ENCODE assay signal across 23 cellular contexts in genomic region chr20:53180928-53181362, GRCh38.
"Had no signal": no experiment of that assay in that cellular context is flagged by ENCODE, and none has a peak within 500 bp of the region (broad histone marks: within the 10 kb centered on the region; RNA-seq: fewer than 3 reads in every experiment).

No MANE protein-coding gene starts in this region.

- DNase-seq: islet precursor cell; left ventricle myocardium inferior; mesendoderm; naive B cell; natural killer cell; nephron progenitor cell; occipital lobe; ovary; right lobe of liver; stimulated activated CD4-positive, alpha-beta T cell treated with anti-CD3 and anti-CD28 coated beads, Interleukin-12 subunit alpha, Interleukin-12 subunit beta, amount 100 ng/mL, for 4 hours; stimulated activated CD4-positive, alpha-beta T cell treated with anti-CD3 and anti-CD28 coated beads, Interleukin-15, amount 100 ng/mL, for 24 hours; stimulated activated CD4-positive, alpha-beta T cell treated with anti-CD3 and anti-CD28 coated beads, Interleukin-2, amount 100 ng/mL, for 24 hours; stimulated activated CD4-positive, alpha-beta T cell treated with anti-CD3 and anti-CD28 coated beads, Interleukin-4, amount 100 ng/mL, for 1 hour; stimulated activated naive B cell treated with anti-CD40 and anti-IgM and Interleukin-4, amounts not matched to agents 10 μg/mL and 1 μg/mL and 100 μg/mL, for 72 hours; stimulated activated naive CD8-positive, alpha-beta T cell treated with anti-CD3 and anti-CD28 coated beads, Interleukin-15, Interleukin-2, amounts not matched to agents 100 U/mL and 50 U/mL, for 24 hours; stomach; testis; thyroid gland; transverse colon; upper lobe of left lung had no signal

- H3K9me3 Mint-ChIP-seq: mesothelial cell of epicardium; natural killer cell; nephron progenitor cell; neural progenitor cell; stimulated activated naive B cell treated with anti-CD40 and anti-IgM and Interleukin-4, amounts not matched to agents 10 μg/mL and 1 μg/mL and 100 μg/mL, for 72 hours had no signal

- ATAC-seq: natural killer cell; right lobe of liver; stimulated activated naive B cell treated with anti-CD40 and anti-IgM and Interleukin-4, amounts not matched to agents 10 μg/mL and 1 μg/mL and 100 μg/mL, for 72 hours; stimulated activated naive CD8-positive, alpha-beta T cell treated with anti-CD3 and anti-CD28 coated beads, Interleukin-15, Interleukin-2, amounts not matched to agents 100 U/mL and 50 U/mL, for 24 hours had no signal

- H3K4me3 Mint-ChIP-seq: mesothelial cell of epicardium; naive B cell; natural killer cell; nephron progenitor cell; neural progenitor cell; stimulated activated naive B cell treated with anti-CD40 and anti-IgM and Interleukin-4, amounts not matched to agents 10 μg/mL and 1 μg/mL and 100 μg/mL, for 72 hours had no signal

- H3K4me1 Mint-ChIP-seq: naive B cell; natural killer cell; stimulated activated naive B cell treated with anti-CD40 and anti-IgM and Interleukin-4, amounts not matched to agents 10 μg/mL and 1 μg/mL and 100 μg/mL, for 72 hours had no signal

- H3K36me3 Mint-ChIP-seq: mesothelial cell of epicardium; natural killer cell; neural progenitor cell; stimulated activated naive B cell treated with anti-CD40 and anti-IgM and Interleukin-4, amounts not matched to agents 10 μg/mL and 1 μg/mL and 100 μg/mL, for 72 hours had no signal

- H3K27ac Mint-ChIP-seq: mesothelial cell of epicardium; natural killer cell; nephron progenitor cell; neural progenitor cell; progenitor cell of endocrine pancreas; stimulated activated naive B cell treated with anti-CD40 and anti-IgM and Interleukin-4, amounts not matched to agents 10 μg/mL and 1 μg/mL and 100 μg/mL, for 72 hours had no signal
